1 cellular context compared by ENCODE assay signal in genomic region chr7:101299511-101300464, GRCh38.
TF ChIP-seq lines count a peak whose summit lies in the region.

No MANE protein-coding gene starts in this region.

TF ChIP-seq in IMR-90, 13 proteins besides CTCF, POLR2A, EP300 and RAD21 (continued from another document):
- TF ChIP-seq BHLHE40 (IDR thresholded peaks at IDR 0.05; ENCODE audit: low read depth, low read length) = no peak
